In the genomic region with DNA sequence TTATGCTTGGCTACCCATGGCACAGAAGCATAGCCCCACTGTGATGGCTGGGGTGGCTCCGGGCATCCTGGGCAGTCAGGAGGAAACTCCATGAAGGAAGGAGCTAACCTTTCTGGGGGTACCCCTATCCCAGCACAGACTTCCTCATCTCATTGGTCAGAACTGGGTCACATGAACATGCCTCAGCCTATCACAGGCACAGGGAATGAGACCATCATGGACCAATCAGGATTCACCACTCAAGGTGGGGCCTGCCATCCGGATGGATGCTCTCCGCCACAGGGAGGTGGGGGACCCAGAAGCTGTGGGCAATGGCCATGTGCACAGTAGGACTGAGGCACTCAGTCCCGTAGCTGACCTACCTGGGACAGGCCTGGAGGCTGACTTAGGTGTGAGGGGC, we compare ENCODE assay signal across 8 cellular contexts. TPM values are rescaled to one million over a fixed set of nuclear protein-coding genes. Genes with fewer than 3 reads are reported as not detected.
DNase-seq lines count a peak whose midpoint lies in the region; ATAC-seq, FAIRE-seq and TF ChIP-seq lines count a peak whose summit lies in the region.
"Not testable (repeated sequence)": the region's sequence is repeated elsewhere in the genome, so short reads cannot be mapped to it uniquely, and the experiment has no call there.

No MANE protein-coding gene starts in this region.

- not testable (repeated sequence) for FAIRE-seq in K562 (lab: Jason Lieb, UNC)

- not testable (repeated sequence) for H3K4me3 Mint-ChIP-seq in GM23338; WTC11; activated T-helper 17 cell treated with anti-CD3 and anti-CD28 coated beads, Interleukin-2, amount 50 U/mL, for 72 hours; natural killer cell treated with Interleukin-12 subunit alpha and Interleukin-12 subunit beta and Interleukin-15 and Interleukin-18, amount 100 ng/mL, for 72 hours; stimulated activated naive CD8-positive, alpha-beta T cell treated with anti-CD3 and anti-CD28 coated beads, Interleukin-15, amount 100 ng/mL, for 72 hours

- ATAC-seq in GM23338 (peak; percentile 51), Panc1 (0 out of 2 replicates have a peak, but pooled peaks have one; percentile 22), WTC11 (peak; percentile 74), K562 (peak; percentile 67), foreskin keratinocyte (peak; percentile 27)
- ATAC-seq in activated T-helper 17 cell treated with anti-CD3 and anti-CD28 coated beads, Interleukin-2, amount 50 U/mL, for 72 hours (replicated peaks) = peak; percentile 44
- ATAC-seq in natural killer cell treated with Interleukin-12 subunit alpha and Interleukin-12 subunit beta and Interleukin-15 and Interleukin-18, amount 100 ng/mL, for 72 hours = peak; percentile 28 to 51
- ATAC-seq in stimulated activated naive CD8-positive, alpha-beta T cell treated with anti-CD3 and anti-CD28 coated beads, Interleukin-15, amount 100 ng/mL, for 72 hours = peak; percentile 28

- H3K79me2 ChIP-seq in GM23338 (replicated peaks; ENCODE audit: insufficient read depth); K562 (ENCODE audit: control insufficient read depth, insufficient read depth, low read length): not testable (repeated sequence)

- not testable (repeated sequence) for TF ChIP-seq POLR2A in K562 (conservative IDR thresholded peaks at IDR 0.05)

- not testable (repeated sequence) for TF ChIP-seq RAD21 in K562 (CRISPR knock-in tag; conservative IDR thresholded peaks at IDR 0.05 in 1 of 2, IDR thresholded peaks at IDR 0.05 in 1 of 2)

- H3K4me1 Mint-ChIP-seq in GM23338; WTC11; activated T-helper 17 cell treated with anti-CD3 and anti-CD28 coated beads, Interleukin-2, amount 50 U/mL, for 72 hours; natural killer cell treated with Interleukin-12 subunit alpha and Interleukin-12 subunit beta and Interleukin-15 and Interleukin-18, amount 100 ng/mL, for 72 hours (ENCODE audit: low read depth in 2 of 2); stimulated activated naive CD8-positive, alpha-beta T cell treated with anti-CD3 and anti-CD28 coated beads, Interleukin-15, amount 100 ng/mL, for 72 hours: not testable (repeated sequence)

- H3K27ac ChIP-seq in GM23338 (ENCODE audit: low read depth); Panc1 (ENCODE audit: low read length); K562 (ENCODE audit: extremely low read depth, low read depth, low read length); foreskin keratinocyte: not testable (repeated sequence)

- TF ChIP-seq CTCF in GM23338 (conservative IDR thresholded peaks at IDR 0.05; ENCODE audit: low read depth in 2 of 2); Panc1 (IDR thresholded peaks at IDR 0.05); WTC11 (IDR thresholded peaks at IDR 0.05); K562 (IDR thresholded peaks at IDR 0.05 in 2 of 3, conservative IDR thresholded peaks at IDR 0.05 in 1 of 3; ENCODE audit: insufficient read depth in 2 of 3, low read depth in 1 of 3, low read length in 3 of 3); foreskin keratinocyte (conservative IDR thresholded peaks at IDR 0.05): not testable (repeated sequence)

- H3K36me3 Mint-ChIP-seq in GM23338 (ENCODE audit: low read depth); WTC11; activated T-helper 17 cell treated with anti-CD3 and anti-CD28 coated beads, Interleukin-2, amount 50 U/mL, for 72 hours (ENCODE audit: low read depth); natural killer cell treated with Interleukin-12 subunit alpha and Interleukin-12 subunit beta and Interleukin-15 and Interleukin-18, amount 100 ng/mL, for 72 hours: not testable (repeated sequence)

- not testable (repeated sequence) for H3K9me2 ChIP-seq in GM23338 (ENCODE audit: insufficient read depth)

- H4K20me1 ChIP-seq in GM23338 (replicated peaks; ENCODE audit: insufficient read depth); K562 (replicated peaks; ENCODE audit: control insufficient read depth, insufficient read depth, low read length): not testable (repeated sequence)

- H3K4me3 ChIP-seq in GM23338; Panc1 (ENCODE audit: low read depth in 2 of 2, low read length in 2 of 2); K562: not testable (repeated sequence)

- not testable (repeated sequence) for TF ChIP-seq EP300 in K562 (IDR thresholded peaks at IDR 0.05; ENCODE audit: low read length)

- not testable (repeated sequence) for H3K36me3 ChIP-seq in GM23338 (ENCODE audit: insufficient read depth); Panc1 (ENCODE audit: control insufficient read depth, insufficient read depth, low read length); K562 (ENCODE audit: control insufficient read depth, insufficient read depth, low read length)

- CTCF ChIA-PET in Panc1 (lab: Charles Lee); WTC11 (lab: Charles Lee); K562 (lab: Yijun Ruan, JAX; ENCODE audit: low intra/inter-chr PET ratio): not testable (repeated sequence)

- not testable (repeated sequence) for H3K9ac ChIP-seq in K562 (ENCODE audit: insufficient read depth in 1 of 2, low read depth in 2 of 2, low read length in 2 of 2)

- POLR2A ChIA-PET in Panc1 (lab: Charles Lee); WTC11 (lab: Charles Lee); K562 (lab: Yijun Ruan, JAX): not testable (repeated sequence)

- H3K27ac Mint-ChIP-seq in GM23338; WTC11; activated T-helper 17 cell treated with anti-CD3 and anti-CD28 coated beads, Interleukin-2, amount 50 U/mL, for 72 hours; natural killer cell treated with Interleukin-12 subunit alpha and Interleukin-12 subunit beta and Interleukin-15 and Interleukin-18, amount 100 ng/mL, for 72 hours; stimulated activated naive CD8-positive, alpha-beta T cell treated with anti-CD3 and anti-CD28 coated beads, Interleukin-15, amount 100 ng/mL, for 72 hours: not testable (repeated sequence)

- not testable (repeated sequence) for H3K9me3 Mint-ChIP-seq in GM23338; WTC11; activated T-helper 17 cell treated with anti-CD3 and anti-CD28 coated beads, Interleukin-2, amount 50 U/mL, for 72 hours; natural killer cell treated with Interleukin-12 subunit alpha and Interleukin-12 subunit beta and Interleukin-15 and Interleukin-18, amount 100 ng/mL, for 72 hours; stimulated activated naive CD8-positive, alpha-beta T cell treated with anti-CD3 and anti-CD28 coated beads, Interleukin-15, amount 100 ng/mL, for 72 hours

- not testable (repeated sequence) for H3F3A ChIP-seq in GM23338 (replicated peaks; ENCODE audit: low read depth)

- in situ Hi-C loops in Panc1 (cut with HindIII; ENCODE audit: low pct_unique_long_range_greater_than_20kb, low sequenced_read_pairs); K562 (cut with MboI): not testable (repeated sequence)

- not testable (repeated sequence) for DNase-seq in GM23338 (ENCODE audit: low spot score); Panc1 (ENCODE audit: low read depth, low spot score); WTC11 (ENCODE audit: low spot score); K562 (ENCODE audit: extremely low read depth in 1 of 4, low spot score in 3 of 4); foreskin keratinocyte; natural killer cell treated with Interleukin-12 subunit alpha and Interleukin-12 subunit beta and Interleukin-15 and Interleukin-18, amount 100 ng/mL, for 72 hours (ENCODE audit: low spot score); stimulated activated naive CD8-positive, alpha-beta T cell treated with anti-CD3 and anti-CD28 coated beads, Interleukin-15, amount 100 ng/mL, for 72 hours

- intact Hi-C loops in Panc1 (cut with micrococcal nuclease; ENCODE audit: unreplicated experiment); K562 (cut with micrococcal nuclease): not testable (repeated sequence)

- not testable (repeated sequence) for H3K27me3 ChIP-seq in GM23338 (ENCODE audit: insufficient read depth); Panc1 (ENCODE audit: control insufficient read depth, insufficient read depth, low read length); K562 (ENCODE audit: control insufficient read depth in 2 of 2, insufficient read depth in 2 of 2, low read length in 2 of 2); foreskin keratinocyte

- not testable (repeated sequence) for H3K4me1 ChIP-seq in GM23338 (ENCODE audit: insufficient read depth); Panc1 (ENCODE audit: control insufficient read depth, insufficient read depth, low read length); K562 (replicated peaks in 1 of 2; ENCODE audit: control insufficient read depth in 2 of 2, insufficient read depth in 2 of 2, low read length in 2 of 2); foreskin keratinocyte

- BruUV-seq in Panc1 (replicated peaks; lab: Mats Ljungman, UMichigan); K562 (replicated peaks; lab: Mats Ljungman, UMichigan): not testable (repeated sequence)

- H2AFZ ChIP-seq in GM23338; K562 (ENCODE audit: low read depth, low read length): not testable (repeated sequence)

- H3K4me2 ChIP-seq in GM23338; K562 (ENCODE audit: insufficient read depth, low read length): not testable (repeated sequence)

- H3K9me1 ChIP-seq in K562 (ENCODE audit: control insufficient read depth, insufficient read depth, low read length) = not testable (repeated sequence)

- no CpG with 5 or more reads among the region's 4 CpGs for WGBS in K562 (ENCODE audit: insufficient coverage, low coverage, missing lambda C conversion rate)

- not testable (repeated sequence) for H3K27me3 Mint-ChIP-seq in GM23338 (ENCODE audit: insufficient read depth, low read depth, poor library complexity); WTC11 (ENCODE audit: low read depth); activated T-helper 17 cell treated with anti-CD3 and anti-CD28 coated beads, Interleukin-2, amount 50 U/mL, for 72 hours; natural killer cell treated with Interleukin-12 subunit alpha and Interleukin-12 subunit beta and Interleukin-15 and Interleukin-18, amount 100 ng/mL, for 72 hours; stimulated activated naive CD8-positive, alpha-beta T cell treated with anti-CD3 and anti-CD28 coated beads, Interleukin-15, amount 100 ng/mL, for 72 hours

- not testable (repeated sequence) for H3K9me3 ChIP-seq in Panc1 (ENCODE audit: control insufficient read depth, insufficient read depth, low read depth, low read length); K562 (replicated peaks; ENCODE audit: control insufficient read depth, insufficient read depth, low read depth, low read length)

RNA-seq across cellular contexts. Expression of a gene that starts 6.9 kb away (rescaled TPM):
- 26.1 and 35.7 TPM in 2 replicates for total RNA-seq in GM23338 (2014; rRNA removed; shearing (Covaris generic))
- 3.2 and 4.1 TPM in 2 replicates for polyA plus RNA-seq in GM23338 (2016; fragmentation: Nextera tagmentation; extraction: Ambion mirVana)
- 41.1 TPM for total RNA-seq in Panc1 (2021; ENCODE audit: unreplicated experiment)
- 7.6 TPM for polyA plus RNA-seq in Panc1 (2012; ENCODE audit: insufficient read length)
- 36.5 to 40.1 TPM (median 38.7 TPM) in 3 replicates for total RNA-seq in WTC11 (2021)
- total RNA-seq in activated T-helper 17 cell treated with anti-CD3 and anti-CD28 coated beads, Interleukin-2, amount 50 U/mL, for 72 hours = 1 to 10 TPM; 2.7 to 3.8 TPM
- total RNA-seq in K562 (2011; cell fraction: chromatin; rRNA removed; ENCODE audit: low replicate concordance) = 3.9 and 9.8 TPM in 2 replicates
- total RNA-seq in K562 (2011; cell fraction: nucleolus; rRNA removed) = 6.5 and 7.2 TPM in 2 replicates
- total RNA-seq in K562 (2011; cell fraction: nucleoplasm; rRNA removed) = 5.3 TPM in 2 replicates
- total RNA-seq in K562 (2014; rRNA removed) = 4.4 and 5.1 TPM in 2 replicates
- total RNA-seq in K562 (2014; rRNA removed; fragmentation: Illumina TruSeq; extraction: Trizol) = 1.8 and 2.1 TPM in 2 replicates
- 3.8 and 4.0 TPM in 2 replicates for total RNA-seq in K562 (2015; rRNA removed; fragmentation: Illumina TruSeq; extraction: Trizol)
- total RNA-seq in K562 (2021) = 13.4 and 13.9 TPM in 2 replicates
- 1.5 and 2.6 TPM in 2 replicates for polyA plus RNA-seq in K562 (2011; rRNA removed)
- polyA plus RNA-seq in K562 (2011; cell fraction: cytosol; rRNA removed) = 2.0 and 6.4 TPM in 2 replicates
- polyA plus RNA-seq in K562 (2011; cell fraction: nucleus; rRNA removed) = 1.7 and 3.6 TPM in 2 replicates
- 2.9 and 3.9 TPM in 2 replicates for polyA plus RNA-seq in K562 (2012)
- 2.3 and 2.7 TPM in 2 replicates for polyA plus RNA-seq in K562 (2014; fragmentation: Illumina TruSeq; extraction: Trizol)
- polyA plus RNA-seq in K562 (2014; fragmentation: Nextera tagmentation; extraction: Ambion mirVana) = under 1 TPM in 1 of 2 experiments, not detected in 1; 0.17 TPM
- 3.7 and 5.1 TPM in 2 replicates for polyA plus RNA-seq in K562 (2014; rRNA removed)
- polyA minus RNA-seq in K562 (2011; rRNA and poly(A)+ RNA removed) = 2.7 and 8.3 TPM in 2 replicates
- 7.7 and 11.6 TPM in 2 replicates for polyA minus RNA-seq in K562 (2011; cell fraction: cytosol; rRNA and poly(A)+ RNA removed)
- polyA minus RNA-seq in K562 (2011; cell fraction: nucleus; rRNA and poly(A)+ RNA removed) = 1.9 and 2.0 TPM in 2 replicates
- total RNA-seq in foreskin keratinocyte = 4.7 and 5.2 TPM in 2 replicates
- 0.46 and 0.82 TPM in 2 replicates for polyA plus RNA-seq in foreskin keratinocyte
- total RNA-seq in natural killer cell treated with Interleukin-12 subunit alpha and Interleukin-12 subunit beta and Interleukin-15 and Interleukin-18, amount 100 ng/mL, for 72 hours = 1 to 10 TPM; 4.5 to 8.4 TPM

Comparison
In these comparisons a context has a peak if more than half of its experiments do, and no peak if none do; other contexts are left out.
1. ATAC-seq: peak in every context shown above with its lines; median percentile 74 in WTC11; 67 in K562; 51 in GM23338; 44 in activated T-helper 17 cell treated with anti-CD3 and anti-CD28 coated beads, Interleukin-2, amount 50 U/mL, for 72 hours; 40 in natural killer cell treated with Interleukin-12 subunit alpha and Interleukin-12 subunit beta and Interleukin-15 and Interleukin-18, amount 100 ng/mL, for 72 hours; 28 in stimulated activated naive CD8-positive, alpha-beta T cell treated with anti-CD3 and anti-CD28 coated beads, Interleukin-15, amount 100 ng/mL, for 72 hours; 27 in foreskin keratinocyte; 22 in Panc1.